8 cellular contexts compared by ENCODE assay signal in the genomic region with DNA sequence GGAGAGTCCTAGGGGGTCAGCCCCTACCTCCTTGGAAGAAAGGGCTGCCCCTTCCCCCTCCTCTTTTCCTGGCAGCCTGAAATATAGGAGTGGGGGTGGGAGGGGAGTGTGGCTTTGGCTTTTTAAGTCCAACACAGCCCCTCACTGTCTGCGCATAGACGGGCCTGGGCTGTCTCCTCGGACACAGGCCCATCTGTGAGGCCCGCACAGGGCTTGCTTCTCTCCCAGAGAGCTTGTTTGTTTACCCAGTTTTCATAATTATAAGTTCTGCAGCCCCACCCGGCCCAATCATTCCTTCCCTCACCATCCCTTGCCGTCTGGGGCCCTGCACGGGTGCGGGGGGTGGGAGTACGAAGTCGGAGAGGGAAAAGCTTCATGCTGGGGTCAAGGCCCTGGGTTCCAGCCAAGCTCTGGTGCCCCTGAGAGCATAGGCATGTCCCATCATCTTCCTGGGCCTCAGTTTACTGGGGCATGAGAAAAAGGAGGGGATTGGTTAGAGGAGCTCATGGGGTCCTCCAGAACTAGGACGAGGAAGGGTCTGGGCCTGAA. TPM values are rescaled to one million over a fixed set of nuclear protein-coding genes. Genes with fewer than 3 reads are reported as not detected.
A peak's percentile ranks its signal among the peaks of the same experiment; 100 is the strongest.
DNase-seq lines count a peak whose midpoint lies in the region; ATAC-seq and TF ChIP-seq lines count a peak whose summit lies in the region.

No MANE protein-coding gene starts in this region.

- POLR2A ChIA-PET in AG04450 (lab: Yijun Ruan, JAX), result interaction anchor here (0.5 to 1.2 kb wide), 6 partner anchors 16 to 107 kb away, joined by 3 to 10 read pairs (median 5); partner anchors contain the start of genes LRSAM1 and RPL12

- no peak for DNase-seq in AG04450 (ENCODE audit: low read depth, low spot score)
- DNase-seq in NCI-H69 (lab: John Stamatoyannopoulos, UW), result peak; percentile 78
- DNase-seq in dorsolateral prefrontal cortex, result no peak
- DNase-seq in osteoblast (ENCODE audit: insufficient read length, low spot score, missing footprints), result peak; percentile 53
- no peak for DNase-seq in CD1c-positive myeloid dendritic cell (ENCODE audit: extremely low spot score)

- H3K4me3 ChIP-seq in AG04450 (ENCODE audit: low read depth, low read length) (peak overlapping the region; percentile 20; the same call in 1 of the 2 replicates), dorsolateral prefrontal cortex (no peak overlapping the region), osteoblast (ENCODE audit: insufficient read depth, low read length) (no peak overlapping the region)

- peaks cover 75% of the 10 kb centered on the region for H4K20me1 ChIP-seq in osteoblast (ENCODE audit: insufficient read depth, low read length)

- ATAC-seq in HG03439 (IDR thresholded peaks at IDR 0.05; ENCODE audit: unreplicated experiment), result no peak
- no peak for ATAC-seq in GM21423 (IDR thresholded peaks at IDR 0.05; ENCODE audit: unreplicated experiment)
- no peak for ATAC-seq in GM19397 (IDR thresholded peaks at IDR 0.05; ENCODE audit: unreplicated experiment)

- H3K27ac ChIP-seq in AG04450 (ENCODE audit: low read depth, low read length) (peak overlapping the region; percentile 84), dorsolateral prefrontal cortex (peak overlapping the region in 44 of 59 donors; percentile 6 to 82 (median 54)), osteoblast (ENCODE audit: low read depth, low read length) (peak overlapping the region; percentile 98)

- no peak overlapping the region for H2AFZ ChIP-seq in osteoblast (ENCODE audit: low read length)

- H3K36me3 ChIP-seq in osteoblast (ENCODE audit: insufficient read depth, low read length), result peaks cover 53% of the 10 kb centered on the region

- peaks cover 96% of the 10 kb centered on the region for H3K79me2 ChIP-seq in osteoblast (ENCODE audit: insufficient read depth, low read length)

- peaks cover 90% of the 10 kb centered on the region for H3K4me1 ChIP-seq in osteoblast (ENCODE audit: insufficient read depth, low read length)

- peak overlapping the region; percentile 52 for H3K4me2 ChIP-seq in osteoblast (ENCODE audit: insufficient read depth, low read length)

- H3K9me3 ChIP-seq in AG04450 (ENCODE audit: control insufficient read depth, insufficient read depth, low read length) (no peaks in the 10 kb centered on the region), osteoblast (ENCODE audit: low read depth, low read length) (no peaks in the 10 kb centered on the region)

- TF ChIP-seq CTCF in AG04450 (IDR thresholded peaks at IDR 0.05; ENCODE audit: low read depth, low read length) (no peak), dorsolateral prefrontal cortex (IDR thresholded peaks at IDR 0.05 in 54 of 56, conservative IDR thresholded peaks at IDR 0.05 in 2 of 56; ENCODE audit: low read depth in 1 of 56, partially characterized antibody in 56 of 56) (no peak), osteoblast (IDR thresholded peaks at IDR 0.05; ENCODE audit: extremely low read depth, low read depth, low read length) (no peak)

- H3K27me3 ChIP-seq in AG04450 (ENCODE audit: control insufficient read depth, insufficient read depth, low read length), result no peaks in the 10 kb centered on the region
- no peaks in the 10 kb centered on the region for H3K27me3 ChIP-seq in dorsolateral prefrontal cortex
- no peaks in the 10 kb centered on the region for H3K27me3 ChIP-seq in osteoblast (ENCODE audit: insufficient read depth, low read length)

- intact Hi-C loops in dorsolateral prefrontal cortex (cut with DNase I), result no loop called here

- CTCF ChIA-PET in AG04450 (lab: Charles Lee), result interaction anchor here (1.1 to 1.8 kb wide), 4 partner anchors 31 to 54 kb away, joined by 3 to 7 read pairs (median 4); no protein-coding TSS in a partner anchor

RNA-seq across cellular contexts. Expression of gene STXBP1, which starts 54.0 kb away (rescaled TPM):
- 19.8 and 25.0 TPM in 2 replicates for polyA plus RNA-seq in AG04450 (2011; rRNA removed)
- 28.0 and 31.6 TPM in 2 replicates for polyA minus RNA-seq in AG04450 (2011; rRNA and poly(A)+ RNA removed)
- total RNA-seq in dorsolateral prefrontal cortex (1,000 to 10,000 TPM in 52 of 120 experiments, 100 to 1,000 TPM in 68; 334 to 1,348 (median 969) TPM), osteoblast (19.9 and 23.0 TPM in 2 replicates)

Comparison
In these comparisons a context has a peak if more than half of its experiments do, and no peak if none do; other contexts are left out.
1. DNase-seq: peak in NCI-H69 (single experiment) and osteoblast (single experiment); none in AG04450 (single experiment), dorsolateral prefrontal cortex (0 of 10) and CD1c-positive myeloid dendritic cell (single experiment).
2. RNA of gene STXBP1, which starts 54.0 kb away (total RNA-seq): 334 to 1,348 TPM in dorsolateral prefrontal cortex; 19.9 to 23.0 TPM in osteoblast; every median in the first group is over 10 times any median in the second.
3. Peak in every context shown above with its lines, with median percentiles within 50 percentile points of each other: H3K27ac ChIP-seq.